Comparison of ENCODE assay signal across 8 cellular contexts in the genomic region with DNA sequence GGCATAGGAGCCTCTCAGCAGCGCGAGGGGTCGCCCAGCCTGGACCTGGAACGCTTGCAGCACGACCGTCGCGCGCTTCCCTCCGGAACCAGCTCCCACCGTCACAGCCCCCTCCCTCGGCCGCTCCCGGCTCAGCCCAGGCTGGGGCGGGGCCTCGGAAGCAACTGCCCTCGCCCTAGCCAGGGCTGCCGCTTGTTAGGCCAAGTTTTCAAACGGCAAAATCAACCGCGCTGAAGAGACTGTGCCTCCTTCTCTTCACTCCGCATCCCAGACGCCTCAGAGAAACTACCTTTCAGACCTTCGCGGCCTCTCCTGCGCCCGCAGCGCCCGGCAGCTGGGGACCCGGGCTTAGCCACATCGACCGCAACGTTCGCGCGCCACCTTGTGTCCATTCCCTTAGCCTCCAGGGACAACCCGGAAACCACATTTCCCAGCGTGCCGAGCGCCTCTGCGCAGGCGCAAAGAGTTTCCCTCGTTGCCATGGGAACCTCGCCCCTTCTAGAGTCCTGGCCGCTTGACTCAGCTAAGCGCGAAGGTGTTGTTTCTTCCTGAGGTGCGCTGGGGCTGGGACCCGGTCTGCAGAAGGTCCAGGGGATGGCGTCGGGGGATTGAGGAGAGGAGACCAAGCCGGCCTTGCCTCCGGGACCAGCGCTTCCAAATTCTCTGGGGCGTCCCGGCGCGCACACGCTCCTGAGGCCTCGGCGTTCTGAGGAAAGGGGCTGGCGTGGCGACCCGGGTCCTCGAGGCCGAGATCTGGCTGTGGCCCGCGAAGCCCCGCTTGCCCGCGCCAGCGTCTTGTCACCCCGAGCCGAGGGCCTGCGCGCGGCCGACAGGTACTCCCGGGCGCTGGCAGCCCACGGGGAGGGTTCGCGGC. TPM values are rescaled to one million over a fixed set of nuclear protein-coding genes. Genes with fewer than 3 reads are reported as not detected.
A peak's percentile ranks its signal among the peaks of the same experiment; 100 is the strongest.
DNase-seq lines count a peak whose midpoint lies in the region; ATAC-seq and TF ChIP-seq lines count a peak whose summit lies in the region.

No MANE protein-coding gene starts in this region.

- H3K4me3 Mint-ChIP-seq in activated naive CD8-positive, alpha-beta T cell, result peak overlapping the region; percentile 93
- H3K4me3 Mint-ChIP-seq in osteocyte (ENCODE audit: unreplicated experiment), result peak overlapping the region; percentile 97

- no peaks in the 10 kb centered on the region for H3K27me3 Mint-ChIP-seq in activated naive CD8-positive, alpha-beta T cell
- no peaks in the 10 kb centered on the region for H3K27me3 Mint-ChIP-seq in osteocyte (ENCODE audit: unreplicated experiment)

- H3K4me2 ChIP-seq in SK-N-SH, result peak overlapping the region; percentile 94

- CTCF ChIA-PET in SK-N-SH (lab: Yijun Ruan, JAX), result interaction anchor here (0.6 to 12.0 kb wide), 62 partner anchors 9 to 473 kb away, joined by 3 to 274 read pairs (median 5); a partner anchor contains a TSS

- H3K9ac ChIP-seq in SK-N-SH, result peak overlapping the region; percentile 77

- TF ChIP-seq EP300 in SK-N-SH (IDR thresholded peaks at IDR 0.05; ENCODE audit: borderline replicate concordance in 1 of 2, low read depth in 1 of 2, low read length in 1 of 2), result no peak

- no peaks in the 10 kb centered on the region for H3K36me3 Mint-ChIP-seq in activated naive CD8-positive, alpha-beta T cell
- H3K36me3 Mint-ChIP-seq in osteocyte (ENCODE audit: unreplicated experiment), result no peaks in the 10 kb centered on the region

- peaks cover 23% of the 10 kb centered on the region for H3F3A ChIP-seq in SK-N-SH (replicated peaks; ENCODE audit: insufficient read depth)

- intact Hi-C loops in head of caudate nucleus (cut with DNase I), result loop anchor here (2.0 kb wide), 1 partner anchor 53 kb away; no protein-coding TSS in a partner anchor

- peak; percentile 92 for TF ChIP-seq RAD21 in SK-N-SH (IDR thresholded peaks at IDR 0.05; ENCODE audit: low read length)

- H3K4me3 ChIP-seq in GM12864 (ENCODE audit: low read depth, low read length), result peak overlapping the region; percentile 84
- H3K4me3 ChIP-seq in SK-N-SH (ENCODE audit: low read depth in 2 of 2, low read length in 1 of 2), result peak overlapping the region; percentile 83 to 85
- H3K4me3 ChIP-seq in thymus (ENCODE audit: low read length), result peak overlapping the region; percentile 67

- peak; percentile 71 for ATAC-seq in HG02610 (IDR thresholded peaks at IDR 0.05; ENCODE audit: unreplicated experiment)

- H3K4me1 Mint-ChIP-seq in activated naive CD8-positive, alpha-beta T cell (ENCODE audit: low read depth), result peaks cover 25% of the 10 kb centered on the region
- peaks cover 13% of the 10 kb centered on the region for H3K4me1 Mint-ChIP-seq in osteocyte (ENCODE audit: unreplicated experiment)

- peak; percentile 86 for TF ChIP-seq CTCF in GM12864 (IDR thresholded peaks at IDR 0.05; ENCODE audit: low read depth, low read length, missing control alignments)
- TF ChIP-seq CTCF in SK-N-SH (IDR thresholded peaks at IDR 0.05), result peak; percentile 94
- TF ChIP-seq CTCF in osteocyte (IDR thresholded peaks at IDR 0.05), result peak; percentile 95

- no peaks in the 10 kb centered on the region for H4K20me1 ChIP-seq in SK-N-SH (ENCODE audit: insufficient read depth)

- H3K9me2 ChIP-seq in SK-N-SH, result no peaks in the 10 kb centered on the region

- no peaks in the 10 kb centered on the region for H3K9me3 Mint-ChIP-seq in activated naive CD8-positive, alpha-beta T cell (ENCODE audit: low read depth)
- H3K9me3 Mint-ChIP-seq in osteocyte (ENCODE audit: unreplicated experiment), result no peaks in the 10 kb centered on the region

- POLR2A ChIA-PET in SK-N-SH (lab: Yijun Ruan, JAX), result interaction anchor here (1.1 to 4.3 kb wide), 6 partner anchors 15 to 77 kb away, joined by 3 to 19 read pairs (median 6); a partner anchor contains a TSS

- 0 out of 2 replicates have a peak, but pooled peaks cover 4% of the 10 kb centered on the region for H3K79me2 ChIP-seq in SK-N-SH (ENCODE audit: insufficient read depth)

- WGBS in SK-N-SH (ENCODE audit: low lambda C conversion rate), result 1% methylated on average over 36 of the region's 83 CpGs
- under 1% methylated on average over 83 of the region's 83 CpGs for WGBS in thymus

- DNase-seq in GM12864 (ENCODE audit: low read depth) (peak; percentile 85), NCI-H1092 (lab: John Stamatoyannopoulos, UW) (peak; percentile 99), SK-N-SH (peak; percentile 98), head of caudate nucleus (peak; percentile 92 to 100 (median 98)), osteocyte (ENCODE audit: extremely low spot score, unreplicated experiment) (peak; percentile 99)

- H3K27ac Mint-ChIP-seq in activated naive CD8-positive, alpha-beta T cell, result peak overlapping the region; percentile 90
- H3K27ac Mint-ChIP-seq in osteocyte (ENCODE audit: unreplicated experiment), result peak overlapping the region; percentile 97

- peak overlapping the region; percentile 91 for H2AFZ ChIP-seq in SK-N-SH (ENCODE audit: low read depth)

- peak overlapping the region; percentile 84 to 95 for H3K27ac ChIP-seq in SK-N-SH (ENCODE audit: low read depth in 2 of 2, low read length in 1 of 2)
- peak overlapping the region; percentile 88 for H3K27ac ChIP-seq in thymus (ENCODE audit: low read depth)

- H3K27me3 ChIP-seq in SK-N-SH (ENCODE audit: insufficient read depth), result no peaks in the 10 kb centered on the region
- H3K27me3 ChIP-seq in thymus (ENCODE audit: control insufficient read depth, insufficient read depth), result no peaks in the 10 kb centered on the region

- no peaks in the 10 kb centered on the region for H3K9me3 ChIP-seq in SK-N-SH
- H3K9me3 ChIP-seq in thymus (ENCODE audit: control insufficient read depth), result no peaks in the 10 kb centered on the region

- no peaks in the 10 kb centered on the region for H3K36me3 ChIP-seq in SK-N-SH (replicated peaks in 1 of 2; ENCODE audit: control insufficient read depth in 1 of 2, insufficient read depth in 2 of 2, low read length in 1 of 2)
- no peaks in the 10 kb centered on the region for H3K36me3 ChIP-seq in thymus (ENCODE audit: control insufficient read depth, insufficient read depth)

- H3K4me1 ChIP-seq in SK-N-SH (ENCODE audit: control insufficient read depth in 1 of 2, insufficient read depth in 2 of 2, low read depth in 1 of 2, low read length in 1 of 2), result peaks cover 4 to 13% of the 10 kb centered on the region in 2 experiments; a peak in 1 of 4 replicates
- H3K4me1 ChIP-seq in thymus (ENCODE audit: control insufficient read depth, insufficient read depth, low read length), result peaks cover 7% of the 10 kb centered on the region

TF ChIP-seq in SK-N-SH, 30 proteins besides CTCF, POLR2A, EP300 and RAD21 (continues in another document):
- TF ChIP-seq, protein P1, sequence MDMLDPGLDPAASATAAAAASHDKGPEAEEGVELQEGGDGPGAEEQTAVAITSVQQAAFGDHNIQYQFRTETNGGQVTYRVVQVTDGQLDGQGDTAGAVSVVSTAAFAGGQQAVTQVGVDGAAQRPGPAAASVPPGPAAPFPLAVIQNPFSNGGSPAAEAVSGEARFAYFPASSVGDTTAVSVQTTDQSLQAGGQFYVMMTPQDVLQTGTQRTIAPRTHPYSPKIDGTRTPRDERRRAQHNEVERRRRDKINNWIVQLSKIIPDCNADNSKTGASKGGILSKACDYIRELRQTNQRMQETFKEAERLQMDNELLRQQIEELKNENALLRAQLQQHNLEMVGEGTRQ (IDR thresholded peaks at IDR 0.05; ENCODE audit: borderline replicate concordance, low read depth, low read length), result no peak
- TF ChIP-seq, protein P2, sequence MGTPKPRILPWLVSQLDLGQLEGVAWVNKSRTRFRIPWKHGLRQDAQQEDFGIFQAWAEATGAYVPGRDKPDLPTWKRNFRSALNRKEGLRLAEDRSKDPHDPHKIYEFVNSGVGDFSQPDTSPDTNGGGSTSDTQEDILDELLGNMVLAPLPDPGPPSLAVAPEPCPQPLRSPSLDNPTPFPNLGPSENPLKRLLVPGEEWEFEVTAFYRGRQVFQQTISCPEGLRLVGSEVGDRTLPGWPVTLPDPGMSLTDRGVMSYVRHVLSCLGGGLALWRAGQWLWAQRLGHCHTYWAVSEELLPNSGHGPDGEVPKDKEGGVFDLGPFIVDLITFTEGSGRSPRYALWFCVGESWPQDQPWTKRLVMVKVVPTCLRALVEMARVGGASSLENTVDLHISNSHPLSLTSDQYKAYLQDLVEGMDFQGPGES (IDR thresholded peaks at IDR 0.05; ENCODE audit: low read depth, low read length), result no peak
- TF ChIP-seq, protein P3, sequence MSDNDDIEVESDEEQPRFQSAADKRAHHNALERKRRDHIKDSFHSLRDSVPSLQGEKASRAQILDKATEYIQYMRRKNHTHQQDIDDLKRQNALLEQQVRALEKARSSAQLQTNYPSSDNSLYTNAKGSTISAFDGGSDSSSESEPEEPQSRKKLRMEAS (IDR thresholded peaks at IDR 0.05; ENCODE audit: low read depth), result peak; percentile 42; the same call in 1 of the 2 replicates
- TF ChIP-seq POLR2AphosphoS5 (IDR thresholded peaks at IDR 0.05; ENCODE audit: low read depth, low read length) (peak; percentile 63; the same call in 1 of the 2 replicates), FOXJ3 (CRISPR knock-in tag; IDR thresholded peaks at IDR 0.05) (no peak), CHD2 (IDR thresholded peaks at IDR 0.05; ENCODE audit: low read length, partially characterized antibody) (no peak), RXRA (IDR thresholded peaks at IDR 0.05; ENCODE audit: borderline replicate concordance, low read depth) (no peak), RFX5 (IDR thresholded peaks at IDR 0.05; ENCODE audit: low read length) (no peak), MXI1 (IDR thresholded peaks at IDR 0.05; ENCODE audit: low read depth, low read length) (peak; percentile 76)

RNA-seq across cellular contexts. Expression of a gene that starts 14.3 kb away (rescaled TPM):
- polyA plus RNA-seq in SK-N-SH (2012; rRNA removed) (13.5 and 17.1 TPM in 2 replicates), thymus (11.8 TPM)
- 4.0 and 7.0 TPM in 2 replicates for polyA plus RNA-seq in SK-N-SH (2012; cell fraction: cytosol; rRNA removed)
- 73.4 and 77.8 TPM in 2 replicates for polyA plus RNA-seq in SK-N-SH (2012; cell fraction: nucleus; rRNA removed)
- 28.5 and 28.6 TPM in 2 replicates for total RNA-seq in osteocyte

RNA-seq across cellular contexts. Expression of a gene that starts 28.5 kb away (rescaled TPM):
- 50.2 and 51.4 TPM in 2 replicates for polyA plus RNA-seq in SK-N-SH (2012; rRNA removed)
- 17.8 and 26.1 TPM in 2 replicates for polyA plus RNA-seq in SK-N-SH (2012; cell fraction: cytosol; rRNA removed)
- polyA plus RNA-seq in SK-N-SH (2012; cell fraction: nucleus; rRNA removed), result 163 and 206 TPM in 2 replicates
- total RNA-seq in osteocyte, result 54.3 and 56.2 TPM in 2 replicates
- 99.1 TPM for polyA plus RNA-seq in thymus

RNA-seq across cellular contexts. Expression of a gene that starts 35.7 kb away (rescaled TPM):
- 80.4 and 89.4 TPM in 2 replicates for polyA plus RNA-seq in SK-N-SH (2012; rRNA removed)
- polyA plus RNA-seq in SK-N-SH (2012; cell fraction: cytosol; rRNA removed), result 38.1 and 46.2 TPM in 2 replicates
- polyA plus RNA-seq in SK-N-SH (2012; cell fraction: nucleus; rRNA removed), result 161 and 245 TPM in 2 replicates
- total RNA-seq in osteocyte, result 53.2 and 64.0 TPM in 2 replicates
- 143 TPM for polyA plus RNA-seq in thymus

RNA-seq across cellular contexts. Expression of a gene that starts 51.3 kb away (rescaled TPM):
- 44.6 and 48.5 TPM in 2 replicates for polyA plus RNA-seq in SK-N-SH (2012; rRNA removed)
- 19.5 and 33.5 TPM in 2 replicates for polyA plus RNA-seq in SK-N-SH (2012; cell fraction: cytosol; rRNA removed)
- polyA plus RNA-seq in SK-N-SH (2012; cell fraction: nucleus; rRNA removed), result 106 and 118 TPM in 2 replicates
- total RNA-seq in osteocyte, result 41.5 and 45.0 TPM in 2 replicates
- polyA plus RNA-seq in thymus, result 158 TPM

RNA-seq across cellular contexts. Expression of a gene that starts 55.8 kb away (rescaled TPM):
- polyA plus RNA-seq in SK-N-SH (2012; rRNA removed) (27.0 and 27.7 TPM in 2 replicates), thymus (2.0 TPM)
- 13.3 and 17.5 TPM in 2 replicates for polyA plus RNA-seq in SK-N-SH (2012; cell fraction: cytosol; rRNA removed)
- polyA plus RNA-seq in SK-N-SH (2012; cell fraction: nucleus; rRNA removed), result 61.9 and 75.9 TPM in 2 replicates
- 7.2 and 7.8 TPM in 2 replicates for total RNA-seq in osteocyte

Comparison
In these comparisons a context has a peak if more than half of its experiments do, and no peak if none do; other contexts are left out.
1. Peak in every context shown above with its lines: DNase-seq, ATAC-seq, H3K4me3 ChIP-seq and H3K27ac ChIP-seq.